30 cellular contexts compared by ENCODE assay signal in the genomic region with DNA sequence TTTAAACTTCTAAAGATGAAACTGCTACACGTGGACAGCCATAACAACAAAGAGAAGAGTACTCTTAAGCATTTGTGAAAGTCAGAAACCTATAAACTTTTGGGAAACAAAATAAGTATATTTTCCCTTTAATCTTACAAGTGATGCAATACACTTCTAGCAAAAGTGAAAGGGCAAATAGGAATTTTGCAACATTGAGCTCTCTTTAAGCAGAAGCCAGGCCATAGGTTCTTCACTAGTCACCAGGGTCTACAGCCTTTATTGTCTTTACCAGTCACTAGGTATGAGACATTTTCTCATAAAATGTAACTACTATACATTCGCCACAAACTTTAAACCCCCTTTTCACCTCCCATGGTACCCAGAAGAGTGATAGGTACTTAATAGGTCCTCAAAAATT. TPM values are rescaled to one million over a fixed set of nuclear protein-coding genes. Genes with fewer than 3 reads are reported as not detected.
A peak's percentile ranks its signal among the peaks of the same experiment; 100 is the strongest.
DNase-seq lines count a peak whose midpoint lies in the region; ATAC-seq, FAIRE-seq and TF ChIP-seq lines count a peak whose summit lies in the region.
"Had no signal": no experiment of that assay in that cellular context is flagged by ENCODE, and none has a peak within 500 bp of the region (broad histone marks: within the 10 kb centered on the region; RNA-seq: fewer than 3 reads in every experiment).

No MANE protein-coding gene starts in this region.

- in situ Hi-C loops in K562 (cut with MboI) = no loop called here

- H3K9me3 ChIP-seq in K562 (replicated peaks; ENCODE audit: control insufficient read depth, insufficient read depth, low read depth, low read length) = no peaks in the 10 kb centered on the region
- H3K9me3 ChIP-seq in naive thymus-derived CD4-positive, alpha-beta T cell (ENCODE audit: control insufficient read depth in 2 of 3, low read length in 3 of 3) = no peaks in the 10 kb centered on the region
- H3K9me3 ChIP-seq: breast epithelium, gastroesophageal sphincter, testis had no signal

- no peak overlapping the region for H3K4me2 ChIP-seq in K562 (ENCODE audit: insufficient read depth, low read length)

- no peak overlapping the region for H3K27ac ChIP-seq in K562 (ENCODE audit: extremely low read depth, low read depth, low read length)
- H3K27ac ChIP-seq in naive thymus-derived CD4-positive, alpha-beta T cell (ENCODE audit: low read depth, low read length) = no peak overlapping the region
- H3K27ac ChIP-seq: breast epithelium, gastroesophageal sphincter, parathyroid adenoma, testis had no signal

- peak overlapping the region; percentile 80 to 95 (median 89) for H3K27ac Mint-ChIP-seq in CD14-positive monocyte
- no peak overlapping the region for H3K27ac Mint-ChIP-seq in naive thymus-derived CD4-positive, alpha-beta T cell
- H3K27ac Mint-ChIP-seq: activated naive CD8-positive, alpha-beta T cell treated with anti-CD3 and anti-CD28 coated beads, Interleukin-2, amount 50 U/mL, for 24 hours; CD4-positive, alpha-beta T cell; dendritic cell treated with granulocyte-macrophage colony-stimulating factor and Interleukin-4, amounts not matched to agents 40 ng/mL and 50 ng/mL, for 4 days; natural killer cell treated with Interleukin-12 subunit alpha and Interleukin-12 subunit beta and Interleukin-15 and Interleukin-18, amount 100 ng/mL, for 72 hours; stimulated activated memory B cell treated with anti-CD40 and anti-IgM and Interleukin-4, amounts not matched to agents 10 μg/mL and 1 μg/mL and 100 μg/mL, for 72 hours had no signal

- no peaks in the 10 kb centered on the region for H3K9me1 ChIP-seq in K562 (ENCODE audit: control insufficient read depth, insufficient read depth, low read length)

- WGBS in K562 (ENCODE audit: insufficient coverage, low coverage, missing lambda C conversion rate) = 22% methylated on average over 2 of the region's 2 CpGs

- no peak for TF ChIP-seq CTCF in CD14-positive monocyte (IDR thresholded peaks at IDR 0.05)
- no peak for TF ChIP-seq CTCF in K562 (IDR thresholded peaks at IDR 0.05 in 2 of 3, conservative IDR thresholded peaks at IDR 0.05 in 1 of 3; ENCODE audit: insufficient read depth in 2 of 3, low read depth in 1 of 3, low read length in 3 of 3)

- POLR2A ChIA-PET in K562 (lab: Yijun Ruan, JAX) = no interaction called here
- POLR2A ChIA-PET in naive thymus-derived CD4-positive, alpha-beta T cell (lab: Charles Lee) = no interaction called here

- H3K4me3 ChIP-seq in K562 = no peak overlapping the region
- no peak overlapping the region for H3K4me3 ChIP-seq in naive thymus-derived CD4-positive, alpha-beta T cell (ENCODE audit: low read length)
- H3K4me3 ChIP-seq: breast epithelium, gastroesophageal sphincter, testis had no signal

- H3K36me3 Mint-ChIP-seq in CD14-positive monocyte = peaks cover 0 to 3% of the 10 kb centered on the region in 2 donors
- H3K36me3 Mint-ChIP-seq in naive thymus-derived CD4-positive, alpha-beta T cell = no peaks in the 10 kb centered on the region
- H3K36me3 Mint-ChIP-seq: natural killer cell treated with Interleukin-12 subunit alpha and Interleukin-12 subunit beta and Interleukin-15 and Interleukin-18, amount 100 ng/mL, for 72 hours; stimulated activated memory B cell treated with anti-CD40 and anti-IgM and Interleukin-4, amounts not matched to agents 10 μg/mL and 1 μg/mL and 100 μg/mL, for 72 hours had no signal

- peaks cover 0 to 7% of the 10 kb centered on the region in 2 experiments; a peak in 2 of 5 replicates for H3K4me1 ChIP-seq in K562 (replicated peaks in 1 of 2; ENCODE audit: control insufficient read depth in 2 of 2, insufficient read depth in 2 of 2, low read length in 2 of 2)
- no peaks in the 10 kb centered on the region for H3K4me1 ChIP-seq in naive thymus-derived CD4-positive, alpha-beta T cell (ENCODE audit: control insufficient read depth in 2 of 2, insufficient read depth in 2 of 2, low read length in 2 of 2)
- H3K4me1 ChIP-seq: breast epithelium, gastroesophageal sphincter, parathyroid adenoma, testis had no signal

- no peak for DNase-seq in CD14-positive monocyte (ENCODE audit: low spot score)
- DNase-seq in NCI-H69 (lab: John Stamatoyannopoulos, UW) = peak; percentile 22
- DNase-seq in K562 (ENCODE audit: extremely low read depth in 1 of 4, low spot score in 3 of 4) = no peak
- DNase-seq in iris pigment epithelial cell (ENCODE audit: low read depth) = peak; percentile 89
- no peak for DNase-seq in Right ventricle myocardium inferior (ENCODE audit: missing footprints)
- DNase-seq in AG08395 (ENCODE audit: low spot score) = no peak
- DNase-seq in naive thymus-derived CD4-positive, alpha-beta T cell = no peak
- DNase-seq: activated CD4-positive, alpha-beta T cell treated with anti-CD3 and anti-CD28 coated beads, Interleukin-2, amount 50 U/mL, for 1 hour; activated CD8-positive, alpha-beta memory T cell treated with anti-CD3 and anti-CD28 coated beads, Interleukin-2, amount 50 U/mL, for 4 hours; activated effector memory CD4-positive, alpha-beta T cell treated with Interleukin-2 at 50 U/mL for 16 hours; activated naive CD8-positive, alpha-beta T cell treated with anti-CD3 and anti-CD28 coated beads, Interleukin-2, amount 50 U/mL, for 24 hours; CD4-positive, alpha-beta T cell; DMS 273 treated with DMSO at 0.1 percent for 48 hours; GOT3; KBM-7; mesendoderm; NCI-H1105; NCI-H2081 treated with DMSO at 0.1 percent for 48 hours; testis had no signal

- no peaks in the 10 kb centered on the region for H3K27me3 ChIP-seq in K562 (ENCODE audit: control insufficient read depth in 2 of 2, insufficient read depth in 2 of 2, low read length in 2 of 2)
- H3K27me3 ChIP-seq in naive thymus-derived CD4-positive, alpha-beta T cell (ENCODE audit: control insufficient read depth in 2 of 2, insufficient read depth in 2 of 2, low read length in 2 of 2) = no peaks in the 10 kb centered on the region
- H3K27me3 ChIP-seq: breast epithelium, gastroesophageal sphincter, testis had no signal

- H4K20me1 ChIP-seq in K562 (replicated peaks; ENCODE audit: control insufficient read depth, insufficient read depth, low read length) = no peaks in the 10 kb centered on the region

- H2AFZ ChIP-seq in K562 (ENCODE audit: low read depth, low read length) = no peak overlapping the region; the same call in 1 of the 2 replicates
- H2AFZ ChIP-seq: parathyroid adenoma had no signal

- BruUV-seq in K562 (replicated peaks; lab: Mats Ljungman, UMichigan) = no TSS peak

- H3K36me3 ChIP-seq in K562 (ENCODE audit: control insufficient read depth, insufficient read depth, low read length) = no peaks in the 10 kb centered on the region
- no peaks in the 10 kb centered on the region for H3K36me3 ChIP-seq in naive thymus-derived CD4-positive, alpha-beta T cell (ENCODE audit: control insufficient read depth in 2 of 3, insufficient read depth in 3 of 3, low read length in 3 of 3)
- H3K36me3 ChIP-seq: breast epithelium, gastroesophageal sphincter had no signal

- H3K79me2 ChIP-seq in K562 (ENCODE audit: control insufficient read depth, insufficient read depth, low read length) = no peaks in the 10 kb centered on the region
- H3K79me2 ChIP-seq: parathyroid adenoma had no signal

- H3K9me3 Mint-ChIP-seq in CD14-positive monocyte = peaks cover 0 to 3% (median 0%) of the 10 kb centered on the region in 7 donors
- H3K9me3 Mint-ChIP-seq in naive thymus-derived CD4-positive, alpha-beta T cell = peaks cover 0 to 3% (median 0%) of the 10 kb centered on the region in 11 donors
- H3K9me3 Mint-ChIP-seq: activated naive CD8-positive, alpha-beta T cell treated with anti-CD3 and anti-CD28 coated beads, Interleukin-2, amount 50 U/mL, for 24 hours; CD4-positive, alpha-beta T cell; dendritic cell treated with granulocyte-macrophage colony-stimulating factor and Interleukin-4, amounts not matched to agents 40 ng/mL and 50 ng/mL, for 4 days; natural killer cell treated with Interleukin-12 subunit alpha and Interleukin-12 subunit beta and Interleukin-15 and Interleukin-18, amount 100 ng/mL, for 72 hours; stimulated activated memory B cell treated with anti-CD40 and anti-IgM and Interleukin-4, amounts not matched to agents 10 μg/mL and 1 μg/mL and 100 μg/mL, for 72 hours had no signal

- no peak for TF ChIP-seq EP300 in K562 (IDR thresholded peaks at IDR 0.05; ENCODE audit: low read length)

- TF ChIP-seq POLR2A in K562 (conservative IDR thresholded peaks at IDR 0.05) = no peak

- peaks cover 0 to 6% (median 2%) of the 10 kb centered on the region in 3 donors for H3K27me3 Mint-ChIP-seq in CD14-positive monocyte (ENCODE audit: low read depth in 3 of 3)
- peaks cover 4 to 24% (median 10%) of the 10 kb centered on the region in 5 donors for H3K27me3 Mint-ChIP-seq in naive thymus-derived CD4-positive, alpha-beta T cell
- H3K27me3 Mint-ChIP-seq: natural killer cell treated with Interleukin-12 subunit alpha and Interleukin-12 subunit beta and Interleukin-15 and Interleukin-18, amount 100 ng/mL, for 72 hours; stimulated activated memory B cell treated with anti-CD40 and anti-IgM and Interleukin-4, amounts not matched to agents 10 μg/mL and 1 μg/mL and 100 μg/mL, for 72 hours had no signal

- ATAC-seq in K562 (no peak), GM18870 (IDR thresholded peaks at IDR 0.05; ENCODE audit: unreplicated experiment) (no peak), Right ventricle myocardium inferior (no peak)
- no peak for ATAC-seq in naive thymus-derived CD4-positive, alpha-beta T cell
- ATAC-seq: activated naive CD8-positive, alpha-beta T cell treated with anti-CD3 and anti-CD28 coated beads, Interleukin-2, amount 50 U/mL, for 24 hours; gastroesophageal sphincter; natural killer cell treated with Interleukin-12 subunit alpha and Interleukin-12 subunit beta and Interleukin-15 and Interleukin-18, amount 100 ng/mL, for 72 hours; sciatic nerve; stimulated activated memory B cell treated with anti-CD40 and anti-IgM and Interleukin-4, amounts not matched to agents 10 μg/mL and 1 μg/mL and 100 μg/mL, for 72 hours had no signal

- FAIRE-seq in K562 (lab: Jason Lieb, UNC) = no peak

- TF ChIP-seq RAD21 in K562 (CRISPR knock-in tag; conservative IDR thresholded peaks at IDR 0.05 in 1 of 2, IDR thresholded peaks at IDR 0.05 in 1 of 2) = no peak

- H3K4me3 Mint-ChIP-seq in CD14-positive monocyte = no peak overlapping the region
- no peak overlapping the region for H3K4me3 Mint-ChIP-seq in naive thymus-derived CD4-positive, alpha-beta T cell
- H3K4me3 Mint-ChIP-seq: activated naive CD8-positive, alpha-beta T cell treated with anti-CD3 and anti-CD28 coated beads, Interleukin-2, amount 50 U/mL, for 24 hours; CD4-positive, alpha-beta T cell; dendritic cell treated with granulocyte-macrophage colony-stimulating factor and Interleukin-4, amounts not matched to agents 40 ng/mL and 50 ng/mL, for 4 days; natural killer cell treated with Interleukin-12 subunit alpha and Interleukin-12 subunit beta and Interleukin-15 and Interleukin-18, amount 100 ng/mL, for 72 hours; stimulated activated memory B cell treated with anti-CD40 and anti-IgM and Interleukin-4, amounts not matched to agents 10 μg/mL and 1 μg/mL and 100 μg/mL, for 72 hours had no signal

- CTCF ChIA-PET in K562 (lab: Yijun Ruan, JAX; ENCODE audit: low intra/inter-chr PET ratio) = no interaction called here
- CTCF ChIA-PET in naive thymus-derived CD4-positive, alpha-beta T cell (lab: Charles Lee) = no interaction called here

- peaks cover 49% of the 10 kb centered on the region for H3K4me1 Mint-ChIP-seq in CD14-positive monocyte
- H3K4me1 Mint-ChIP-seq in naive thymus-derived CD4-positive, alpha-beta T cell = peaks cover 0 to 3% (median 0%) of the 10 kb centered on the region in 7 donors
- H3K4me1 Mint-ChIP-seq: activated naive CD8-positive, alpha-beta T cell treated with anti-CD3 and anti-CD28 coated beads, Interleukin-2, amount 50 U/mL, for 24 hours; stimulated activated memory B cell treated with anti-CD40 and anti-IgM and Interleukin-4, amounts not matched to agents 10 μg/mL and 1 μg/mL and 100 μg/mL, for 72 hours had no signal

- intact Hi-C loops in CD14-positive monocyte (cut with micrococcal nuclease) (no loop called here), K562 (cut with micrococcal nuclease) (no loop called here), Right ventricle myocardium inferior (cut with DNase I) (no loop called here)
- intact Hi-C loops in naive thymus-derived CD4-positive, alpha-beta T cell (cut with micrococcal nuclease) = no loop called here

- H3K9ac ChIP-seq in K562 (ENCODE audit: insufficient read depth in 1 of 2, low read depth in 2 of 2, low read length in 2 of 2) = no peak overlapping the region
- H3K9ac ChIP-seq: parathyroid adenoma had no signal

RNA-seq across cellular contexts. Expression of gene SCN1A, which starts 37.5 kb away (rescaled TPM):
- polyA plus RNA-seq in CD14-positive monocyte = not detected
- total RNA-seq in K562 (2011; cell fraction: chromatin; rRNA removed; ENCODE audit: low replicate concordance) = not detected in 2 replicates
- not detected in 2 replicates for total RNA-seq in K562 (2011; cell fraction: nucleolus; rRNA removed)
- total RNA-seq in K562 (2011; cell fraction: nucleoplasm; rRNA removed) = not detected in 2 replicates
- total RNA-seq in K562 (2014; rRNA removed) = not detected in 2 replicates
- total RNA-seq in K562 (2014; rRNA removed; fragmentation: Illumina TruSeq; extraction: Trizol) = not detected in 2 replicates
- total RNA-seq in K562 (2015; rRNA removed; fragmentation: Illumina TruSeq; extraction: Trizol) = not detected in 2 replicates
- not detected in 2 replicates for total RNA-seq in K562 (2021)
- not detected in 2 replicates for polyA plus RNA-seq in K562 (2011; rRNA removed)
- not detected in 2 replicates for polyA plus RNA-seq in K562 (2011; cell fraction: cytosol; rRNA removed)
- not detected in 2 replicates for polyA plus RNA-seq in K562 (2011; cell fraction: nucleus; rRNA removed)
- polyA plus RNA-seq in K562 (2012) = 0.04 TPM in 1 of 2 replicates, not detected in the other
- polyA plus RNA-seq in K562 (2014; fragmentation: Illumina TruSeq; extraction: Trizol) = not detected in 2 replicates
- not detected for polyA plus RNA-seq in K562 (2014; fragmentation: Nextera tagmentation; extraction: Ambion mirVana)
- not detected in 2 replicates for polyA plus RNA-seq in K562 (2014; rRNA removed)
- not detected in 2 replicates for polyA minus RNA-seq in K562 (2011; rRNA and poly(A)+ RNA removed)
- polyA minus RNA-seq in K562 (2011; cell fraction: cytosol; rRNA and poly(A)+ RNA removed) = not detected in 2 replicates
- not detected in 2 replicates for polyA minus RNA-seq in K562 (2011; cell fraction: nucleus; rRNA and poly(A)+ RNA removed)
- 0.38 TPM for total RNA-seq in Right ventricle myocardium inferior
- not detected for total RNA-seq in naive thymus-derived CD4-positive, alpha-beta T cell
- not detected for polyA plus RNA-seq in naive thymus-derived CD4-positive, alpha-beta T cell
- total RNA-seq: breast epithelium; CD4-positive, alpha-beta T cell; G401; kidney epithelial cell; natural killer cell treated with Interleukin-12 subunit alpha and Interleukin-12 subunit beta and Interleukin-15 and Interleukin-18, amount 100 ng/mL, for 72 hours; sciatic nerve; T-helper 1 cell treated with Interleukin-12 subunit alpha and Interleukin-12 subunit beta and Interleukin-4 antibody, amounts not matched to agents 30 ng/mL and 1 ng/mL, for 36 hours had no signal

Comparison
In these comparisons a context has a peak if more than half of its experiments do, and no peak if none do; other contexts are left out.
1. DNase-seq: peak in NCI-H69 (single experiment) and iris pigment epithelial cell (single experiment); none in CD14-positive monocyte (single experiment), K562 (0 of 4), Right ventricle myocardium inferior (single experiment), AG08395 (single experiment) and naive thymus-derived CD4-positive, alpha-beta T cell (0 of 9).
2. H3K27ac Mint-ChIP-seq: peak in CD14-positive monocyte (7 of 7); none in naive thymus-derived CD4-positive, alpha-beta T cell (0 of 9).